In genomic region chr2:11212645-11213044, GRCh38 we compare ENCODE assay signal across 14 cellular contexts.
DNase-seq lines count a peak whose midpoint lies in the region; ATAC-seq and TF ChIP-seq lines count a peak whose summit lies in the region.
"Had no signal": no experiment of that assay in that cellular context is flagged by ENCODE, and none has a peak within 500 bp of the region (broad histone marks: within the 10 kb centered on the region; RNA-seq: fewer than 3 reads in every experiment).

No MANE protein-coding gene starts in this region.

- DNase-seq in AG10803 (ENCODE audit: low read depth) (peak; percentile 13), EH (ENCODE audit: low read depth) (peak; percentile 13), amniotic epithelial cell (ENCODE audit: low read depth) (peak; percentile 10), fibroblast of peridontal ligament (ENCODE audit: extremely low read depth) (peak; percentile 12), activated gamma-delta T cell treated with Interleukin-2 at 50 U/mL for 16 hours (no peak)
- DNase-seq: CD8-positive, alpha-beta T cell; COR-L47; DMS153; DMS79 treated with DMSO at 0.1 percent for 48 hours; GF-D8; H7 had no signal

- ATAC-seq in GM19351 (IDR thresholded peaks at IDR 0.05; ENCODE audit: unreplicated experiment), result no peak
- no peak for ATAC-seq in HG03354 (IDR thresholded peaks at IDR 0.05; ENCODE audit: poor library complexity, severe bottlenecking, unreplicated experiment)
- ATAC-seq: CD8-positive, alpha-beta T cell; GM23338 had no signal

- H3K4me3 ChIP-seq in AG10803 (ENCODE audit: low read length), result no peak overlapping the region
- H3K4me3 ChIP-seq: GM23338 had no signal

- no peak for TF ChIP-seq CTCF in AG10803 (conservative IDR thresholded peaks at IDR 0.05; ENCODE audit: low read length)
